13 cellular contexts compared by ENCODE assay signal in genomic region chr4:137307806-137308205, GRCh38.
DNase-seq lines count a peak whose midpoint lies in the region; ATAC-seq, FAIRE-seq and TF ChIP-seq lines count a peak whose summit lies in the region.
"Had no signal": no experiment of that assay in that cellular context is flagged by ENCODE, and none has a peak within 500 bp of the region (broad histone marks: within the 10 kb centered on the region; RNA-seq: fewer than 3 reads in every experiment).

No MANE protein-coding gene starts in this region.

- H3K9ac ChIP-seq in liver (ENCODE audit: low read depth in 1 of 2, low read length in 2 of 2) (no peak overlapping the region), HepG2 (ENCODE audit: insufficient read depth, low read depth, low read length) (no peak overlapping the region)

- no peak overlapping the region for H3K27ac ChIP-seq in liver (ENCODE audit: low read depth in 1 of 2, low read length in 2 of 2)
- no peak overlapping the region for H3K27ac ChIP-seq in HepG2 (ENCODE audit: extremely low read length, insufficient read depth, low read length)
- H3K27ac ChIP-seq in body of pancreas, result no peak overlapping the region
- peak overlapping the region; percentile 7 for H3K27ac ChIP-seq in vagina
- no peak overlapping the region for H3K27ac ChIP-seq in RWPE1
- H3K27ac ChIP-seq in sigmoid colon, result no peak overlapping the region
- H3K27ac ChIP-seq: A549 had no signal

- TF ChIP-seq POLR2A in HepG2 (IDR thresholded peaks at IDR 0.05; ENCODE audit: insufficient read depth in 1 of 2, low read depth in 2 of 2, low read length in 2 of 2) (no peak), body of pancreas (IDR thresholded peaks at IDR 0.05) (no peak), vagina (IDR thresholded peaks at IDR 0.05) (no peak), sigmoid colon (IDR thresholded peaks at IDR 0.05) (no peak)

- no peaks in the 10 kb centered on the region for H3K36me3 Mint-ChIP-seq in activated CD4-positive, alpha-beta T cell treated with anti-CD3 and anti-CD28 coated beads, Interleukin-2, amount 10 ng/mL, durations not matched to agents 7 days and 5 days (ENCODE audit: low read depth)
- H3K36me3 Mint-ChIP-seq: activated naive CD8-positive, alpha-beta T cell treated with anti-CD3 and anti-CD28 coated beads, Interleukin-2, amount 10 ng/mL, durations not matched to agents 7 days and 5 days had no signal

- ATAC-seq in HepG2, result no peak
- no peak for ATAC-seq in body of pancreas
- peak; percentile 64 for ATAC-seq in left ventricle myocardium superior
- ATAC-seq: A549, GM12878, GM23338 had no signal

- POLR2A ChIA-PET in HepG2 (lab: Yijun Ruan, JAX) (no interaction called here), RWPE1 (lab: Yijun Ruan, JAX; ENCODE audit: low non-redundant PET) (no interaction called here)
- POLR2A ChIA-PET in activated CD4-positive, alpha-beta T cell treated with anti-CD3 and anti-CD28 coated beads, Interleukin-2, amount 10 ng/mL, durations not matched to agents 7 days and 5 days (lab: Charles Lee), result no interaction called here

- no peaks in the 10 kb centered on the region for H3K9me3 Mint-ChIP-seq in activated CD4-positive, alpha-beta T cell treated with anti-CD3 and anti-CD28 coated beads, Interleukin-2, amount 10 ng/mL, durations not matched to agents 7 days and 5 days
- H3K9me3 Mint-ChIP-seq: activated naive CD8-positive, alpha-beta T cell treated with anti-CD3 and anti-CD28 coated beads, Interleukin-2, amount 10 ng/mL, durations not matched to agents 7 days and 5 days; GM23338 had no signal

- no peaks in the 10 kb centered on the region for H3K79me2 ChIP-seq in HepG2 (ENCODE audit: insufficient read depth, low read length)

- H3K4me1 ChIP-seq in liver (ENCODE audit: control insufficient read depth in 4 of 4, insufficient read depth in 4 of 4, low read length in 3 of 4), result no peaks in the 10 kb centered on the region
- H3K4me1 ChIP-seq in HepG2 (ENCODE audit: insufficient read depth, low read length), result no peaks in the 10 kb centered on the region
- no peaks in the 10 kb centered on the region for H3K4me1 ChIP-seq in body of pancreas
- peaks cover 12% of the 10 kb centered on the region for H3K4me1 ChIP-seq in vagina
- peaks cover 0 to 12% (median 4%) of the 10 kb centered on the region in 4 donors for H3K4me1 ChIP-seq in sigmoid colon

- no peak overlapping the region for H3K4me2 ChIP-seq in HepG2 (ENCODE audit: low read depth, low read length)
- H3K4me2 ChIP-seq: A549, GM23338 had no signal

- no TSS peak for BruUV-seq in HepG2 (replicated peaks; lab: Mats Ljungman, UMichigan)

- no peaks in the 10 kb centered on the region for H4K20me1 ChIP-seq in HepG2 (ENCODE audit: insufficient read depth, low read length)

- TF ChIP-seq RAD21 in liver (IDR thresholded peaks at IDR 0.05) (no peak), HepG2 (CRISPR knock-in tag; IDR thresholded peaks at IDR 0.05) (no peak)

- no peak overlapping the region for H3K4me3 Mint-ChIP-seq in activated CD4-positive, alpha-beta T cell treated with anti-CD3 and anti-CD28 coated beads, Interleukin-2, amount 10 ng/mL, durations not matched to agents 7 days and 5 days
- H3K4me3 Mint-ChIP-seq: activated naive CD8-positive, alpha-beta T cell treated with anti-CD3 and anti-CD28 coated beads, Interleukin-2, amount 10 ng/mL, durations not matched to agents 7 days and 5 days; GM23338 had no signal

- TF ChIP-seq EP300 in HepG2 (IDR thresholded peaks at IDR 0.05; ENCODE audit: low read depth in 2 of 2, low read length in 2 of 2) (no peak), HepG2 (CRISPR knock-in tag; IDR thresholded peaks at IDR 0.05; ENCODE audit: borderline replicate concordance) (no peak), sigmoid colon (IDR thresholded peaks at IDR 0.05) (no peak)

- intact Hi-C loops in HepG2 (cut with micrococcal nuclease; ENCODE audit: unreplicated experiment) (no loop called here), body of pancreas (cut with DNase I) (no loop called here), left ventricle myocardium superior (cut with micrococcal nuclease) (no loop called here), vagina (cut with DNase I) (no loop called here), sigmoid colon (cut with DNase I) (no loop called here)

- FAIRE-seq in HepG2 (lab: Jason Lieb, UNC), result no peak
- FAIRE-seq: A549, GM12878 had no signal

- in situ Hi-C loops in HepG2 (cut with HindIII; ENCODE audit: extremely low pct_ligation_motif_present, low pct_unique_long_range_greater_than_20kb), result no loop called here

- H3K9me3 ChIP-seq in liver (ENCODE audit: control insufficient read depth in 4 of 4, low read length in 3 of 4) (no peaks in the 10 kb centered on the region), HepG2 (ENCODE audit: low read length) (no peaks in the 10 kb centered on the region), body of pancreas (no peaks in the 10 kb centered on the region), vagina (no peaks in the 10 kb centered on the region), sigmoid colon (no peaks in the 10 kb centered on the region)
- H3K9me3 ChIP-seq: A549 had no signal

- no peaks in the 10 kb centered on the region for H3K27me3 Mint-ChIP-seq in activated CD4-positive, alpha-beta T cell treated with anti-CD3 and anti-CD28 coated beads, Interleukin-2, amount 10 ng/mL, durations not matched to agents 7 days and 5 days
- H3K27me3 Mint-ChIP-seq: activated naive CD8-positive, alpha-beta T cell treated with anti-CD3 and anti-CD28 coated beads, Interleukin-2, amount 10 ng/mL, durations not matched to agents 7 days and 5 days had no signal

- CTCF ChIA-PET in HepG2 (lab: Yijun Ruan, JAX; ENCODE audit: low intra/inter-chr PET ratio, low total read pairs), result no interaction called here
- CTCF ChIA-PET in RWPE1 (lab: Yijun Ruan, JAX), result no interaction called here
- CTCF ChIA-PET in activated CD4-positive, alpha-beta T cell treated with anti-CD3 and anti-CD28 coated beads, Interleukin-2, amount 10 ng/mL, durations not matched to agents 7 days and 5 days (lab: Charles Lee), result no interaction called here

- H2AFZ ChIP-seq in HepG2 (ENCODE audit: low read length), result no peak overlapping the region
- H2AFZ ChIP-seq: GM23338 had no signal

- no peak for DNase-seq in HepG2 (ENCODE audit: low spot score)
- DNase-seq in body of pancreas, result peak in 3 of 4 donors; percentile 6 to 35 (median 11)
- DNase-seq in left ventricle myocardium superior, result no peak
- no peak for DNase-seq in vagina (ENCODE audit: extremely low spot score in 2 of 2)
- DNase-seq in RWPE1 (ENCODE audit: low spot score), result no peak
- DNase-seq in sigmoid colon, result no peak
- no peak for DNase-seq in activated CD4-positive, alpha-beta T cell treated with anti-CD3 and anti-CD28 coated beads, Interleukin-2, amount 10 ng/mL, durations not matched to agents 7 days and 5 days
- DNase-seq: activated naive CD8-positive, alpha-beta T cell treated with anti-CD3 and anti-CD28 coated beads, Interleukin-2, amount 10 ng/mL, durations not matched to agents 7 days and 5 days; effector CD4-positive, alpha-beta T cell had no signal

- H3K4me1 Mint-ChIP-seq in activated CD4-positive, alpha-beta T cell treated with anti-CD3 and anti-CD28 coated beads, Interleukin-2, amount 10 ng/mL, durations not matched to agents 7 days and 5 days, result no peaks in the 10 kb centered on the region
- H3K4me1 Mint-ChIP-seq: activated naive CD8-positive, alpha-beta T cell treated with anti-CD3 and anti-CD28 coated beads, Interleukin-2, amount 10 ng/mL, durations not matched to agents 7 days and 5 days had no signal

- H3K4me3 ChIP-seq in liver (ENCODE audit: low read depth in 1 of 3, low read length in 3 of 3) (no peak overlapping the region), HepG2 (replicated peaks in 1 of 3; ENCODE audit: insufficient read depth in 1 of 3, low read depth in 2 of 3, low read length in 3 of 3) (no peak overlapping the region), body of pancreas (no peak overlapping the region), vagina (no peak overlapping the region), sigmoid colon (no peak overlapping the region)
- H3K4me3 ChIP-seq: A549, GM12878, GM23338 had no signal

- TF ChIP-seq CTCF in liver (IDR thresholded peaks at IDR 0.05; ENCODE audit: low read depth, low read length, missing input control) (no peak), HepG2 (CRISPR knock-in tag; IDR thresholded peaks at IDR 0.05) (no peak), body of pancreas (IDR thresholded peaks at IDR 0.05) (no peak), vagina (IDR thresholded peaks at IDR 0.05) (no peak), RWPE1 (conservative IDR thresholded peaks at IDR 0.05; ENCODE audit: low read depth) (no peak), sigmoid colon (IDR thresholded peaks at IDR 0.05) (no peak)

- no peaks in the 10 kb centered on the region for H3K36me3 ChIP-seq in liver (ENCODE audit: control insufficient read depth in 4 of 4, insufficient read depth in 3 of 4, low read depth in 1 of 4, low read length in 3 of 4)
- H3K36me3 ChIP-seq in HepG2 (replicated peaks in 1 of 2; ENCODE audit: control insufficient read depth in 1 of 2, insufficient read depth in 2 of 2, low read length in 2 of 2), result no peaks in the 10 kb centered on the region
- no peaks in the 10 kb centered on the region for H3K36me3 ChIP-seq in body of pancreas (replicated peaks in 1 of 2; ENCODE audit: insufficient read depth in 1 of 2, low read depth in 2 of 2)
- H3K36me3 ChIP-seq in vagina, result no peaks in the 10 kb centered on the region
- H3K36me3 ChIP-seq in sigmoid colon, result no peaks in the 10 kb centered on the region

- H3K27me3 ChIP-seq in liver (ENCODE audit: control insufficient read depth in 4 of 4, insufficient read depth in 4 of 4, low read length in 3 of 4), result no peaks in the 10 kb centered on the region
- H3K27me3 ChIP-seq in HepG2 (ENCODE audit: control insufficient read depth in 1 of 2, insufficient read depth in 2 of 2, low read length in 2 of 2), result no peaks in the 10 kb centered on the region
- no peaks in the 10 kb centered on the region for H3K27me3 ChIP-seq in body of pancreas
- H3K27me3 ChIP-seq in vagina, result no peaks in the 10 kb centered on the region
- no peaks in the 10 kb centered on the region for H3K27me3 ChIP-seq in sigmoid colon

- H3K27ac Mint-ChIP-seq in activated CD4-positive, alpha-beta T cell treated with anti-CD3 and anti-CD28 coated beads, Interleukin-2, amount 10 ng/mL, durations not matched to agents 7 days and 5 days, result no peak overlapping the region
- H3K27ac Mint-ChIP-seq: activated naive CD8-positive, alpha-beta T cell treated with anti-CD3 and anti-CD28 coated beads, Interleukin-2, amount 10 ng/mL, durations not matched to agents 7 days and 5 days; GM23338 had no signal

TF ChIP-seq in liver, 16 proteins besides CTCF, POLR2A, EP300 and RAD21 (continues in another document):
- TF ChIP-seq EGR1 (IDR thresholded peaks at IDR 0.05; ENCODE audit: low read depth in 2 of 2), result no peak
- peak; percentile 83 for TF ChIP-seq NR2F2 (IDR thresholded peaks at IDR 0.05)
- TF ChIP-seq GABPA (IDR thresholded peaks at IDR 0.05 in 1 of 2, conservative IDR thresholded peaks at IDR 0.05 in 1 of 2), result no peak

TF ChIP-seq in HepG2, 621 proteins besides CTCF, POLR2A, EP300 and RAD21 (continues in another document):
- TF ChIP-seq MZF1 (CRISPR knock-in tag; IDR thresholded peaks at IDR 0.05; ENCODE audit: borderline replicate concordance) (no peak), NR2C2 (CRISPR knock-in tag; IDR thresholded peaks at IDR 0.05; ENCODE audit: borderline replicate concordance) (no peak)

Comparison
In these comparisons a context has a peak if more than half of its experiments do, and no peak if none do; other contexts are left out.
1. DNase-seq: peak in body of pancreas (3 of 4); none in HepG2 (single experiment), left ventricle myocardium superior (single experiment), vagina (0 of 2), RWPE1 (single experiment), sigmoid colon (single experiment) and activated CD4-positive, alpha-beta T cell treated with anti-CD3 and anti-CD28 coated beads, Interleukin-2, amount 10 ng/mL, durations not matched to agents 7 days and 5 days (single experiment).